In genomic region chr11:75733346-75734107, GRCh38 we compare ENCODE assay signal across 11 cellular contexts. TPM values are rescaled to one million over a fixed set of nuclear protein-coding genes. Genes with fewer than 3 reads are reported as not detected.
DNase-seq lines count a peak whose midpoint lies in the region; TF ChIP-seq lines count a peak whose summit lies in the region.
"Had no signal": no experiment of that assay in that cellular context is flagged by ENCODE, and none has a peak within 500 bp of the region (broad histone marks: within the 10 kb centered on the region; RNA-seq: fewer than 3 reads in every experiment).

No MANE protein-coding gene starts in this region.

- H2AFZ ChIP-seq in PC-9: no peak overlapping the region

- H3K9ac ChIP-seq in subcutaneous abdominal adipose tissue (ENCODE audit: low read length in 5 of 5): peak overlapping the region in 1 of 5 donors; percentile 20

- H3K4me1 ChIP-seq in PC-9 (replicated peaks; ENCODE audit: insufficient read depth) (peaks cover 25% of the 10 kb centered on the region), subcutaneous abdominal adipose tissue (ENCODE audit: control insufficient read depth in 5 of 5, insufficient read depth in 5 of 5, low read length in 5 of 5) (peaks cover 4 to 57% (median 38%) of the 10 kb centered on the region in 5 donors)

- intact Hi-C loops in PC-9 (cut with micrococcal nuclease; ENCODE audit: unreplicated experiment): no loop called here
- intact Hi-C loops in posterior vena cava (cut with DNase I): no loop called here

- H3F3A ChIP-seq in PC-9 (ENCODE audit: insufficient read depth, low read depth): peaks cover 4% of the 10 kb centered on the region; the same call in 1 of the 2 replicates

- no peaks in the 10 kb centered on the region for H3K9me2 ChIP-seq in PC-9 (ENCODE audit: insufficient read depth)

- POLR2A ChIA-PET in PC-9 (lab: Charles Lee; ENCODE audit: unreplicated experiment): no interaction called here

- TF ChIP-seq CTCF in PC-9 (conservative IDR thresholded peaks at IDR 0.05): no peak

- H3K4me3 ChIP-seq in PC-9 (no peak overlapping the region), subcutaneous abdominal adipose tissue (ENCODE audit: low read depth in 1 of 5, low read length in 5 of 5) (no peak overlapping the region)
- H3K4me3 ChIP-seq: sigmoid colon had no signal

- H3K36me3 ChIP-seq in PC-9 (ENCODE audit: low read depth) (no peaks in the 10 kb centered on the region), subcutaneous abdominal adipose tissue (ENCODE audit: control insufficient read depth in 5 of 5, insufficient read depth in 5 of 5, low read length in 5 of 5) (no peaks in the 10 kb centered on the region)
- H3K36me3 ChIP-seq: sigmoid colon had no signal

- CTCF ChIA-PET in PC-9 (lab: Charles Lee): no interaction called here

- H3K9me3 ChIP-seq in PC-9 (ENCODE audit: insufficient read depth, low read depth): no peaks in the 10 kb centered on the region
- H3K9me3 ChIP-seq in subcutaneous abdominal adipose tissue (ENCODE audit: control insufficient read depth in 5 of 5, low read length in 5 of 5): no peaks in the 10 kb centered on the region
- H3K9me3 ChIP-seq: sigmoid colon had no signal

- H3K79me2 ChIP-seq in PC-9 (ENCODE audit: low read depth): no peaks in the 10 kb centered on the region

- peak; percentile 33 for DNase-seq in activated effector memory CD4-positive, alpha-beta T cell treated with anti-CD3 and anti-CD28 coated beads, Interleukin-2, amount 50 U/mL, for 16 hours
- no peak for DNase-seq in activated effector memory CD4-positive, alpha-beta T cell treated with Interleukin-2 at 50 U/mL for 16 hours
- DNase-seq in PC-9 (peak in 1 of 2 experiments; percentile 73), left kidney (ENCODE audit: low read depth, low spot score) (peak; percentile 73), KG1 (lab: John Stamatoyannopoulos, UW) (no peak), NCI-H1048 (lab: John Stamatoyannopoulos, UW) (no peak), posterior vena cava (ENCODE audit: low spot score) (no peak)
- DNase-seq: sigmoid colon had no signal

- peak overlapping the region; percentile 24; the same call in 1 of the 2 replicates for H3K27ac ChIP-seq in PC-9
- peak overlapping the region; percentile 74 for H3K27ac ChIP-seq in subcutaneous abdominal adipose tissue (ENCODE audit: low read depth, low read length)
- H3K27ac ChIP-seq: C4-2B had no signal

- H4K20me1 ChIP-seq in PC-9 (ENCODE audit: insufficient read depth): no peaks in the 10 kb centered on the region

- H3K27me3 ChIP-seq in PC-9 (ENCODE audit: insufficient read depth, low read depth) (no peaks in the 10 kb centered on the region), subcutaneous abdominal adipose tissue (ENCODE audit: control insufficient read depth in 5 of 5, insufficient read depth in 4 of 5, low read length in 5 of 5) (no peaks in the 10 kb centered on the region)
- H3K27me3 ChIP-seq: sigmoid colon had no signal

- no TSS peak for BruUV-seq in PC-9 (replicated peaks; lab: Mats Ljungman, UMichigan)

- H3K4me2 ChIP-seq in PC-9: peak overlapping the region; percentile 5; the same call in 1 of the 2 replicates

RNA-seq across cellular contexts. Expression of gene MOGAT2, which starts 15.9 kb away (rescaled TPM):
- total RNA-seq in PC-9 (2021) (not detected in 2 replicates), posterior vena cava (not detected)
- total RNA-seq: activated CD8-positive, alpha-beta memory T cell treated with anti-CD3 and anti-CD28 coated beads for 36 hours had no signal

RNA-seq across cellular contexts. Expression of gene DGAT2, which starts 35.1 kb away (rescaled TPM):
- total RNA-seq in PC-9 (2021) (6.5 and 7.1 TPM in 2 replicates), posterior vena cava (1 to 10 TPM; 2.1 to 3.4 TPM)

Comparison
In these comparisons a context has a peak if more than half of its experiments do, and no peak if none do; other contexts are left out.
1. DNase-seq: peak in activated effector memory CD4-positive, alpha-beta T cell treated with anti-CD3 and anti-CD28 coated beads, Interleukin-2, amount 50 U/mL, for 16 hours (single experiment) and left kidney (single experiment); none in activated effector memory CD4-positive, alpha-beta T cell treated with Interleukin-2 at 50 U/mL for 16 hours (single experiment), KG1 (single experiment), NCI-H1048 (single experiment) and posterior vena cava (single experiment).